Comparison of ENCODE assay signal across 1 cellular context in the genomic region with DNA sequence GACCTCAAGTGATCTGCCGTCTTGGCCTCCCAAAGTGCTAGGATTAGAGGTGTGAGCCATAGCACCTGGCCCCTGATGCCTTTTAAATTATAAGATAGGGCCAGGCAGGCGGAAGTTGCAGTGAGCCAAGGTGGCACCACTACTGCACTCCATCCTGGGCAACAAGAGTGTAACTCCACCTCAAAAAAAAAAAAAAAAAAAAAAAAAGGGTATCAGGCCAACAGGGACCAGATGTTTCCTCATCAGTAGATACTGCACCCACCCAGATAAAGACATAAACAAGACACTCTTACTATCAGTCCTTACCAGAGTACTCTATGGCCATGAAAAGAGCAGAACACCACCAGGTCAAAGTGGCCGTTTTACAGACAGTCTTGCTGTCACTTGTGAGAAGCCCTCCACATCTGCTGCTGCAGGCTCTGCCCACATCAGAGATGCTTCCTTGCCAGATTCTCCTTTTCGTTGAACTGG.
TF ChIP-seq lines count a peak whose summit lies in the region.

No MANE protein-coding gene starts in this region.

TF ChIP-seq in K562, 482 proteins besides CTCF, POLR2A, EP300 and RAD21 (continued from another document and continues in another):
- TF ChIP-seq NFRKB (IDR thresholded peaks at IDR 0.05; ENCODE audit: low read depth) (no peak; the same call in 1 of the 2 replicates), MEF2D (tag; conservative IDR thresholded peaks at IDR 0.05; ENCODE audit: low read depth) (no peak), HDAC1 (IDR thresholded peaks at IDR 0.05) (peak; percentile 74 to 91; a peak in 3 of 4 replicates), CBX8 (IDR thresholded peaks at IDR 0.05; ENCODE audit: borderline replicate concordance, extremely low read depth, low read depth, low read length, poor library complexity, severe bottlenecking) (no peak), BRD9 (IDR thresholded peaks at IDR 0.05; ENCODE audit: low read depth, partially characterized antibody) (peak; percentile 87), STAT5B (CRISPR knock-in tag; IDR thresholded peaks at IDR 0.05) (no peak), PTRF (tag; IDR thresholded peaks at IDR 0.05) (no peak), HMGN3 (IDR thresholded peaks at IDR 0.05; ENCODE audit: borderline replicate concordance, extremely low read depth, insufficient read length, low read depth, low read length) (peak; percentile 80), SAP30 (IDR thresholded peaks at IDR 0.05; ENCODE audit: borderline replicate concordance, insufficient read depth, low read depth, low read length, poor library complexity, severe bottlenecking) (peak; percentile 51), TEAD1 (CRISPR knock-in tag; IDR thresholded peaks at IDR 0.05) (peak in 1 of 2 experiments; percentile 44; a peak in 1 of 4 replicates), ASH1L (IDR thresholded peaks at IDR 0.05; ENCODE audit: borderline replicate concordance, low read depth, partially characterized antibody) (no peak), ZNF57 (CRISPR knock-in tag; IDR thresholded peaks at IDR 0.05) (no peak), ETS2 (tag; IDR thresholded peaks at IDR 0.05; ENCODE audit: borderline replicate concordance, poor library complexity, severe bottlenecking) (no peak), MYNN (IDR thresholded peaks at IDR 0.05) (peak; percentile 94), MYNN (CRISPR knock-in tag; IDR thresholded peaks at IDR 0.05) (no peak), CHD1 (IDR thresholded peaks at IDR 0.05; ENCODE audit: low read length) (no peak), ARID4B (CRISPR knock-in tag; IDR thresholded peaks at IDR 0.05) (no peak), HSF4 (CRISPR knock-in tag; IDR thresholded peaks at IDR 0.05; ENCODE audit: borderline replicate concordance) (no peak), SUPT5H (IDR thresholded peaks at IDR 0.05) (0 out of 2 replicates have a peak, but pooled peaks have one; percentile 38), EZH2 (IDR thresholded peaks at IDR 0.05; ENCODE audit: borderline replicate concordance, low read depth, low read length) (no peak; the same call in 1 of the 2 replicates), TAF7 (tag; IDR thresholded peaks at IDR 0.05) (no peak), ZEB2 (IDR thresholded peaks at IDR 0.05) (peak; percentile 63; the same call in 1 of the 2 replicates), ZNF184 (CRISPR knock-in tag; IDR thresholded peaks at IDR 0.05) (no peak), TCF15 (CRISPR knock-in tag; IDR thresholded peaks at IDR 0.05) (peak; percentile 70; the same call in 1 of the 2 replicates), RCOR1 (IDR thresholded peaks at IDR 0.05; ENCODE audit: borderline replicate concordance in 1 of 2, low read depth in 2 of 2, low read length in 2 of 2) (peak; percentile 78 to 91; a peak in 3 of 4 replicates), CUX1 (CRISPR knock-in tag; IDR thresholded peaks at IDR 0.05) (peak; percentile 62; the same call in 1 of the 2 replicates), TAF9B (IDR thresholded peaks at IDR 0.05; ENCODE audit: partially characterized antibody) (peak; percentile 64), KLF10 (CRISPR knock-in tag; IDR thresholded peaks at IDR 0.05) (no peak), RFX5 (IDR thresholded peaks at IDR 0.05; ENCODE audit: low read depth, low read length) (no peak; the same call in 1 of the 2 replicates), NONO (IDR thresholded peaks at IDR 0.05; ENCODE audit: low read depth in 2 of 2, low read length in 1 of 2) (peak in 1 of 2 experiments; percentile 77; a peak in 1 of 4 replicates), NFIX (CRISPR knock-in tag; IDR thresholded peaks at IDR 0.05; ENCODE audit: low read depth) (no peak)
- TF ChIP-seq, protein P1, sequence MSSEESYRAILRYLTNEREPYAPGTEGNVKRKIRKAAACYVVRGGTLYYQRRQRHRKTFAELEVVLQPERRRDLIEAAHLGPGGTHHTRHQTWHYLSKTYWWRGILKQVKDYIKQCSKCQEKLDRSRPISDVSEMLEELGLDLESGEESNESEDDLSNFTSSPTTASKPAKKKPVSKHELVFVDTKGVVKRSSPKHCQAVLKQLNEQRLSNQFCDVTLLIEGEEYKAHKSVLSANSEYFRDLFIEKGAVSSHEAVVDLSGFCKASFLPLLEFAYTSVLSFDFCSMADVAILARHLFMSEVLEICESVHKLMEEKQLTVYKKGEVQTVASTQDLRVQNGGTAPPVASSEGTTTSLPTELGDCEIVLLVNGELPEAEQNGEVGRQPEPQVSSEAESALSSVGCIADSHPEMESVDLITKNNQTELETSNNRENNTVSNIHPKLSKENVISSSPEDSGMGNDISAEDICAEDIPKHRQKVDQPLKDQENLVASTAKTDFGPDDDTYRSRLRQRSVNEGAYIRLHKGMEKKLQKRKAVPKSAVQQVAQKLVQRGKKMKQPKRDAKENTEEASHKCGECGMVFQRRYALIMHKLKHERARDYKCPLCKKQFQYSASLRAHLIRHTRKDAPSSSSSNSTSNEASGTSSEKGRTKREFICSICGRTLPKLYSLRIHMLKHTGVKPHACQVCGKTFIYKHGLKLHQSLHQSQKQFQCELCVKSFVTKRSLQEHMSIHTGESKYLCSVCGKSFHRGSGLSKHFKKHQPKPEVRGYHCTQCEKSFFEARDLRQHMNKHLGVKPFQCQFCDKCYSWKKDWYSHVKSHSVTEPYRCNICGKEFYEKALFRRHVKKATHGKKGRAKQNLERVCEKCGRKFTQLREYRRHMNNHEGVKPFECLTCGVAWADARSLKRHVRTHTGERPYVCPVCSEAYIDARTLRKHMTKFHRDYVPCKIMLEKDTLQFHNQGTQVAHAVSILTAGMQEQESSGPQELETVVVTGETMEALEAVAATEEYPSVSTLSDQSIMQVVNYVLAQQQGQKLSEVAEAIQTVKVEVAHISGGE (CRISPR knock-in tag; IDR thresholded peaks at IDR 0.05), result peak in 1 of 3 experiments; percentile 91; a peak in 2 of 6 replicates
- TF ChIP-seq, protein P2, sequence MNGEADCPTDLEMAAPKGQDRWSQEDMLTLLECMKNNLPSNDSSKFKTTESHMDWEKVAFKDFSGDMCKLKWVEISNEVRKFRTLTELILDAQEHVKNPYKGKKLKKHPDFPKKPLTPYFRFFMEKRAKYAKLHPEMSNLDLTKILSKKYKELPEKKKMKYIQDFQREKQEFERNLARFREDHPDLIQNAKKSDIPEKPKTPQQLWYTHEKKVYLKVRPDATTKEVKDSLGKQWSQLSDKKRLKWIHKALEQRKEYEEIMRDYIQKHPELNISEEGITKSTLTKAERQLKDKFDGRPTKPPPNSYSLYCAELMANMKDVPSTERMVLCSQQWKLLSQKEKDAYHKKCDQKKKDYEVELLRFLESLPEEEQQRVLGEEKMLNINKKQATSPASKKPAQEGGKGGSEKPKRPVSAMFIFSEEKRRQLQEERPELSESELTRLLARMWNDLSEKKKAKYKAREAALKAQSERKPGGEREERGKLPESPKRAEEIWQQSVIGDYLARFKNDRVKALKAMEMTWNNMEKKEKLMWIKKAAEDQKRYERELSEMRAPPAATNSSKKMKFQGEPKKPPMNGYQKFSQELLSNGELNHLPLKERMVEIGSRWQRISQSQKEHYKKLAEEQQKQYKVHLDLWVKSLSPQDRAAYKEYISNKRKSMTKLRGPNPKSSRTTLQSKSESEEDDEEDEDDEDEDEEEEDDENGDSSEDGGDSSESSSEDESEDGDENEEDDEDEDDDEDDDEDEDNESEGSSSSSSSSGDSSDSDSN (IDR thresholded peaks at IDR 0.05; ENCODE audit: borderline replicate concordance in 1 of 2, low read depth in 2 of 2, low read length in 2 of 2), result no peak
- TF ChIP-seq, protein P3, sequence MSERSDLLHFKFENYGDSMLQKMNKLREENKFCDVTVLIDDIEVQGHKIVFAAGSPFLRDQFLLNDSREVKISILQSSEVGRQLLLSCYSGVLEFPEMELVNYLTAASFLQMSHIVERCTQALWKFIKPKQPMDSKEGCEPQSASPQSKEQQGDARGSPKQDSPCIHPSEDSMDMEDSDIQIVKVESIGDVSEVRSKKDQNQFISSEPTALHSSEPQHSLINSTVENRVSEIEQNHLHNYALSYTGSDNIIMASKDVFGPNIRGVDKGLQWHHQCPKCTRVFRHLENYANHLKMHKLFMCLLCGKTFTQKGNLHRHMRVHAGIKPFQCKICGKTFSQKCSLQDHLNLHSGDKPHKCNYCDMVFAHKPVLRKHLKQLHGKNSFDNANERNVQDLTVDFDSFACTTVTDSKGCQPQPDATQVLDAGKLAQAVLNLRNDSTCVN (CRISPR knock-in tag; IDR thresholded peaks at IDR 0.05), result no peak
- TF ChIP-seq, protein P4, sequence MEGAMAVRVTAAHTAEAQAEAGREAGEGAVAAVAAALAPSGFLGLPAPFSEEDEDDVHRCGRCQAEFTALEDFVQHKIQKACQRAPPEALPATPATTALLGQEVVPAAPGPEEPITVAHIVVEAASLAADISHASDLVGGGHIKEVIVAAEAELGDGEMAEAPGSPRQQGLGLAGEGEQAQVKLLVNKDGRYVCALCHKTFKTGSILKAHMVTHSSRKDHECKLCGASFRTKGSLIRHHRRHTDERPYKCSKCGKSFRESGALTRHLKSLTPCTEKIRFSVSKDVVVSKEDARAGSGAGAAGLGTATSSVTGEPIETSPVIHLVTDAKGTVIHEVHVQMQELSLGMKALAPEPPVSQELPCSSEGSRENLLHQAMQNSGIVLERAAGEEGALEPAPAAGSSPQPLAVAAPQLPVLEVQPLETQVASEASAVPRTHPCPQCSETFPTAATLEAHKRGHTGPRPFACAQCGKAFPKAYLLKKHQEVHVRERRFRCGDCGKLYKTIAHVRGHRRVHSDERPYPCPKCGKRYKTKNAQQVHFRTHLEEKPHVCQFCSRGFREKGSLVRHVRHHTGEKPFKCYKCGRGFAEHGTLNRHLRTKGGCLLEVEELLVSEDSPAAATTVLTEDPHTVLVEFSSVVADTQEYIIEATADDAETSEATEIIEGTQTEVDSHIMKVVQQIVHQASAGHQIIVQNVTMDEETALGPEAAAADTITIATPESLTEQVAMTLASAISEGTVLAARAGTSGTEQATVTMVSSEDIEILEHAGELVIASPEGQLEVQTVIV (CRISPR knock-in tag; IDR thresholded peaks at IDR 0.05; ENCODE audit: borderline replicate concordance), result no peak
- TF ChIP-seq, protein P5, sequence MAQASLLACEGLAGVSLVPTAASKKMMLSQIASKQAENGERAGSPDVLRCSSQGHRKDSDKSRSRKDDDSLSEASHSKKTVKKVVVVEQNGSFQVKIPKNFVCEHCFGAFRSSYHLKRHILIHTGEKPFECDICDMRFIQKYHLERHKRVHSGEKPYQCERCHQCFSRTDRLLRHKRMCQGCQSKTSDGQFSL (CRISPR knock-in tag; IDR thresholded peaks at IDR 0.05), result no peak
- TF ChIP-seq, protein P5 (tag; IDR thresholded peaks at IDR 0.05), result no peak
